Comparison of ENCODE assay signal across 20 cellular contexts in genomic region chr16:51376080-51376479, GRCh38.
DNase-seq lines count a peak whose midpoint lies in the region; ATAC-seq, FAIRE-seq and TF ChIP-seq lines count a peak whose summit lies in the region.
"Had no signal": no experiment of that assay in that cellular context is flagged by ENCODE, and none has a peak within 500 bp of the region (broad histone marks: within the 10 kb centered on the region; RNA-seq: fewer than 3 reads in every experiment).

No MANE protein-coding gene starts in this region.

- no peak overlapping the region for H2BK12ac ChIP-seq in H9 (ENCODE audit: insufficient read length, low read depth, low read length)

- no peak overlapping the region for H2AFZ ChIP-seq in H9 (ENCODE audit: low read length)

- H3K27ac ChIP-seq in A549 (no peak overlapping the region), H9 (ENCODE audit: insufficient read length, low read depth, low read length) (no peak overlapping the region), Panc1 (ENCODE audit: low read length) (no peak overlapping the region)
- H3K27ac ChIP-seq: stomach, transverse colon had no signal

- H3K36me3 ChIP-seq in Panc1 (ENCODE audit: control insufficient read depth, insufficient read depth, low read length) (no peaks in the 10 kb centered on the region), mucosa of descending colon (ENCODE audit: low read depth) (no peaks in the 10 kb centered on the region)
- H3K36me3 ChIP-seq: stomach, transverse colon had no signal

- H3K4ac ChIP-seq in H9 (ENCODE audit: low read depth, low read length): no peak overlapping the region

- WGBS in A549 (ENCODE audit: missing lambda C conversion rate): 28% methylated on average over 3 of the region's 3 CpGs
- WGBS in H9 (ENCODE audit: extremely low coverage, insufficient read length, low lambda C conversion rate): no CpG with 5 or more reads among the region's 3 CpGs

- no peak overlapping the region for H3K9ac ChIP-seq in H9 (ENCODE audit: extremely low read depth, insufficient read length, low read length)

- H2BK120ac ChIP-seq in H9 (ENCODE audit: low read depth, low read length, poor library complexity, severe bottlenecking): no peak overlapping the region

- H3K9me3 ChIP-seq in A549 (no peaks in the 10 kb centered on the region), H9 (ENCODE audit: control insufficient read depth, low read depth, low read length) (no peaks in the 10 kb centered on the region), Panc1 (ENCODE audit: control insufficient read depth, insufficient read depth, low read depth, low read length) (no peaks in the 10 kb centered on the region), mucosa of descending colon (no peaks in the 10 kb centered on the region)
- H3K9me3 ChIP-seq: stomach, transverse colon had no signal

- H3K4me1 ChIP-seq in A549: no peaks in the 10 kb centered on the region
- no peaks in the 10 kb centered on the region for H3K4me1 ChIP-seq in H9 (ENCODE audit: insufficient read depth, low read length)
- H3K4me1 ChIP-seq in Panc1 (ENCODE audit: control insufficient read depth, insufficient read depth, low read length): no peaks in the 10 kb centered on the region
- H3K4me1 ChIP-seq in mucosa of descending colon (ENCODE audit: low read depth): no peaks in the 10 kb centered on the region
- H3K4me1 ChIP-seq: stomach, transverse colon had no signal

- no peak overlapping the region for H2BK15ac ChIP-seq in H9 (ENCODE audit: low read depth, low read length)

- H4K5ac ChIP-seq in H9 (ENCODE audit: insufficient read length, low read depth, low read length): no peak overlapping the region

- POLR2A ChIA-PET in A549 (lab: Yijun Ruan, JAX) (interaction anchor here (0.6 kb wide), 1 partner anchor 161 kb away, joined by 3 read pairs; no protein-coding TSS in a partner anchor), Panc1 (lab: Charles Lee) (no interaction called here)

- no peak for TF ChIP-seq POLR2A in A549 (IDR thresholded peaks at IDR 0.05; ENCODE audit: low read length)

- H3K4me3 ChIP-seq in A549: no peak overlapping the region
- no peak overlapping the region for H3K4me3 ChIP-seq in Panc1 (ENCODE audit: low read depth in 2 of 2, low read length in 2 of 2)
- no peak overlapping the region for H3K4me3 ChIP-seq in fibroblast of the aortic adventitia (ENCODE audit: low read depth, low read length)
- H3K4me3 ChIP-seq in mucosa of descending colon: no peak overlapping the region
- H3K4me3 ChIP-seq: stomach, transverse colon had no signal

- no peak overlapping the region for H4K91ac ChIP-seq in H9 (ENCODE audit: insufficient read length, low read depth, low read length)

- no peak overlapping the region; a peak in 1 of 7 replicates for H3K27ac Mint-ChIP-seq in H9
- H3K27ac Mint-ChIP-seq: activated B cell treated with CpG ODN at 0.5 μM for 24 hours; activated T-helper 1 cell treated with anti-CD3 and anti-CD28 coated beads, Interleukin-12 subunit alpha, Interleukin-12 subunit beta, Interleukin-2, Interleukin-4 antibody, amounts not matched to agents 30 ng/mL and 10 ng/mL and 1 ng/mL, durations not matched to agents 14 hours and 24 hours and 36 hours; CD14-positive monocyte had no signal

- H3K14ac ChIP-seq in H9 (ENCODE audit: insufficient read depth, low read length): no peak overlapping the region

- H3K9me3 Mint-ChIP-seq in H9: no peaks in the 10 kb centered on the region
- H3K9me3 Mint-ChIP-seq: activated B cell treated with CpG ODN at 0.5 μM for 24 hours had no signal

- H3K4me3 Mint-ChIP-seq in H9: no peak overlapping the region
- H3K4me3 Mint-ChIP-seq: activated B cell treated with CpG ODN at 0.5 μM for 24 hours; activated T-helper 1 cell treated with anti-CD3 and anti-CD28 coated beads, Interleukin-12 subunit alpha, Interleukin-12 subunit beta, Interleukin-2, Interleukin-4 antibody, amounts not matched to agents 30 ng/mL and 10 ng/mL and 1 ng/mL, durations not matched to agents 14 hours and 24 hours and 36 hours; CD14-positive monocyte had no signal

- H3K27me3 ChIP-seq in H9 (ENCODE audit: insufficient read depth, low read length) (no peaks in the 10 kb centered on the region), Panc1 (ENCODE audit: control insufficient read depth, insufficient read depth, low read length) (no peaks in the 10 kb centered on the region)
- H3K27me3 ChIP-seq: stomach, transverse colon had no signal

- H4K20me1 ChIP-seq in H9 (ENCODE audit: control insufficient read depth, insufficient read depth, insufficient read length): no peaks in the 10 kb centered on the region

- no peak for ATAC-seq in A549
- ATAC-seq in Panc1: no peak
- no peak for ATAC-seq in mucosa of descending colon
- ATAC-seq: left cardiac atrium had no signal

- H3K23me2 ChIP-seq in H9 (ENCODE audit: insufficient read length, low read depth, low read length, poor library complexity, severe bottlenecking): no peaks in the 10 kb centered on the region

- no peaks in the 10 kb centered on the region for H3K79me1 ChIP-seq in H9 (ENCODE audit: insufficient read depth, low read depth, low read length, poor library complexity, severe bottlenecking)

- TF ChIP-seq CTCF in A549 (IDR thresholded peaks at IDR 0.05) (0 out of 3 replicates have a peak, but pooled peaks have one; percentile 7), H9 (conservative IDR thresholded peaks at IDR 0.05) (peak; percentile 60), Panc1 (IDR thresholded peaks at IDR 0.05) (peak; percentile 11; the same call in 1 of the 2 replicates), fibroblast of the aortic adventitia (IDR thresholded peaks at IDR 0.05; ENCODE audit: insufficient read depth, low read length) (peak; percentile 6), mucosa of descending colon (IDR thresholded peaks at IDR 0.05) (no peak)

- H3K36me3 Mint-ChIP-seq in H9 (ENCODE audit: insufficient read depth in 1 of 3, low read depth in 3 of 3): peaks cover 0 to 5% (median 0%) of the 10 kb centered on the region in 3 experiments; a peak in 2 of 7 replicates
- H3K36me3 Mint-ChIP-seq: CD14-positive monocyte had no signal

- intact Hi-C loops in Panc1 (cut with micrococcal nuclease; ENCODE audit: unreplicated experiment): no loop called here
- intact Hi-C loops in mucosa of descending colon (cut with DNase I, micrococcal nuclease): no loop called here

- BruUV-seq in Panc1 (replicated peaks; lab: Mats Ljungman, UMichigan): no TSS peak

- FAIRE-seq in A549 (lab: Jason Lieb, UNC) (no peak), urothelium cell line (lab: Jason Lieb, UNC) (no peak)
- FAIRE-seq: endometrium had no signal

- no peak overlapping the region for H4K8ac ChIP-seq in H9 (replicated peaks; ENCODE audit: insufficient read length, low read depth, low read length)

- no peak for TF ChIP-seq EP300 in A549 (IDR thresholded peaks at IDR 0.05)

- H3K27me3 Mint-ChIP-seq in H9 (ENCODE audit: low read depth): no peaks in the 10 kb centered on the region
- H3K27me3 Mint-ChIP-seq: activated B cell treated with CpG ODN at 0.5 μM for 24 hours had no signal

- no peak overlapping the region for H2BK5ac ChIP-seq in H9 (ENCODE audit: insufficient read length, low read length)

- peak in 1 of 2 experiments; percentile 8 for DNase-seq in A549 (ENCODE audit: low read depth in 1 of 2, low spot score in 1 of 2)
- DNase-seq in H9: no peak
- no peak for DNase-seq in Panc1 (ENCODE audit: low read depth, low spot score)
- DNase-seq in fibroblast of the aortic adventitia (ENCODE audit: low read depth): no peak
- no peak for DNase-seq in urothelium cell line (ENCODE audit: low spot score)
- DNase-seq in NCI-H1694 treated with DMSO at 0.1 percent for 48 hours (lab: John Stamatoyannopoulos, UW): no peak
- DNase-seq in iPS-NIHi7 (ENCODE audit: extremely low spot score): no peak
- DNase-seq in mucosa of descending colon: no peak
- DNase-seq: activated B cell treated with CpG ODN at 0.5 μM for 24 hours; activated CD4-positive, alpha-beta T cell treated with anti-CD3 and anti-CD28 coated beads, Interleukin-2, amount 50 U/mL, for 4 hours; activated naive CD4-positive, alpha-beta T cell treated with anti-CD3 and anti-CD28 coated beads, Interleukin-2, amount 50 U/mL, for 16 hours; Calu3; left cardiac atrium; NCI-H187; NCI-H526; stomach; transverse colon had no signal

- no peak overlapping the region for H3K23ac ChIP-seq in H9 (ENCODE audit: insufficient read length, low read depth, low read length)

- no peak overlapping the region for H3T11ph ChIP-seq in H9 (ENCODE audit: low read length)

- no peak overlapping the region for H2AK5ac ChIP-seq in H9 (ENCODE audit: insufficient read length, low read length)

- no peak overlapping the region for H2BK20ac ChIP-seq in H9 (ENCODE audit: low read depth, low read length, poor library complexity, severe bottlenecking)

- no peak for TF ChIP-seq RAD21 in A549 (conservative IDR thresholded peaks at IDR 0.05 in 1 of 2, IDR thresholded peaks at IDR 0.05 in 1 of 2)

- H3K4me1 Mint-ChIP-seq in H9: peaks cover 4 to 9% of the 10 kb centered on the region in 2 experiments; a peak in 1 of 4 replicates
- H3K4me1 Mint-ChIP-seq: activated B cell treated with CpG ODN at 0.5 μM for 24 hours, CD14-positive monocyte had no signal

- H3K79me2 ChIP-seq in H9 (ENCODE audit: insufficient read depth, low read length): no peaks in the 10 kb centered on the region

- H3K56ac ChIP-seq in H9 (ENCODE audit: insufficient read length, low read depth, low read length): no peak overlapping the region

- in situ Hi-C loops in Panc1 (cut with HindIII; ENCODE audit: low pct_unique_long_range_greater_than_20kb, low sequenced_read_pairs): no loop called here

- CTCF ChIA-PET in A549 (lab: Yijun Ruan, JAX) (interaction anchor here (0.6 to 0.7 kb wide), 2 partner anchors 86 to 512 kb away, joined by 3 read pairs; no protein-coding TSS in a partner anchor), Panc1 (lab: Charles Lee) (no interaction called here)

- no peak overlapping the region for H3K4me2 ChIP-seq in A549
- H3K4me2 ChIP-seq in H9 (ENCODE audit: insufficient read depth, insufficient read length, low read length): no peak overlapping the region

- H3K18ac ChIP-seq in H9 (ENCODE audit: insufficient read length, low read depth, low read length): no peak overlapping the region

TF ChIP-seq in A549, 52 proteins besides CTCF, POLR2A, EP300 and RAD21 (continues in another document):
- TF ChIP-seq SREBF2 (IDR thresholded peaks at IDR 0.05) (no peak), MAX (IDR thresholded peaks at IDR 0.05) (no peak), NFE2L2 (conservative IDR thresholded peaks at IDR 0.05; ENCODE audit: low read length) (no peak), CHD2 (IDR thresholded peaks at IDR 0.05; ENCODE audit: low read length, partially characterized antibody) (no peak), E2F6 (IDR thresholded peaks at IDR 0.05; ENCODE audit: borderline replicate concordance, low read depth) (no peak), PHF8 (IDR thresholded peaks at IDR 0.05; ENCODE audit: borderline replicate concordance, low read depth) (no peak)
